8 cellular contexts compared by ENCODE assay signal in the genomic region with DNA sequence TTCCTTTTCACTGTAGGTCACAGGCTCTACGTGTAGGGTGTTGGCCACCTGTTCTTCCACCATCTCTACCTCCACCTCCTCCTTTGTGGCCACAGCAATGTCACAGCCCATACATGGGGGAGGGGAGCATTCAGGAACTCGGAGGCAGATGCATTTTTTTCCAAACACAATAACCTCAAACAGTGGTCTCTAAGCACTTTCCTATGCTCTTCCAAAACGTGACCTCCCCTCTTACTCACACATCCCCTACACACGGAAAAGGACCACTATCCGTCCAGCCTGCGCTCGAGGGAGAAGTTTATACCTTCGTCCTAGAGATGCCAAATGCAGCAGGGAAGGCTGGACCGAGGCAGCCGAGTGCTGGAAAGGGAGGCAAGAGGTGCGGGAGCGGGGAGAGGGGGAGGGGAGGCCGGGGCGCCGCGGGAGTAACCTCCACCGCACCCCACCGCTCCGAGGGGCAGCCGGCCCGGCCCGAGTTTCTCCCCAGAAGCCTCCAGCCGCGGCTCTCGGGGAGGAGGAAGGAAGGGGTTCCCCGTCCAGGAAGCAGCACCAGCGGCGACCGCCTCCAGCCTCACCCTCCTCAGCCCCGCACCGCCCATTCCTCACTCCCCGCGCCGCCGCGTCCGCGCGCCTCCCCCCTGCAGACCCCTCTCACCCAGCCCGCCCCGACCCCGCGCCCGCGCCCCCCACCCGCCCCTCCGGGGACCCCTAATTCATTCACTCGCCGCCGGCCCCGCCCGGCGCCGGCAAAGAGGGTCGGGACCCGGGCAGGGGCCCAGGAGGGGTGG.
DNase-seq lines count a peak whose midpoint lies in the region; ATAC-seq and TF ChIP-seq lines count a peak whose summit lies in the region.

No MANE protein-coding gene starts in this region.

- peaks cover 10 to 16% of the 10 kb centered on the region in 2 donors for H3K4me1 ChIP-seq in mucosa of rectum (ENCODE audit: control insufficient read depth in 2 of 2, insufficient read depth in 2 of 2, low read length in 2 of 2)

- H3K27ac ChIP-seq in mucosa of rectum (ENCODE audit: low read depth in 2 of 2, low read length in 2 of 2) = peak overlapping the region; percentile 90 to 93

- H3K36me3 ChIP-seq in mucosa of rectum (ENCODE audit: control insufficient read depth in 2 of 2, insufficient read depth in 2 of 2, low read length in 2 of 2) = no peaks in the 10 kb centered on the region

- peak overlapping the region; percentile 87 for H3K4me3 ChIP-seq in epithelial cell of esophagus (ENCODE audit: low read length)
- peak overlapping the region; percentile 79 to 96 for H3K4me3 ChIP-seq in mucosa of rectum (ENCODE audit: low read length in 2 of 2)

- peaks cover 51% of the 10 kb centered on the region for H3K4me1 Mint-ChIP-seq in stimulated activated memory B cell treated with anti-CD40 and anti-IgM and Interleukin-4, amounts not matched to agents 10 μg/mL and 1 μg/mL and 100 μg/mL, for 72 hours

- H3K9me3 ChIP-seq in mucosa of rectum (ENCODE audit: control insufficient read depth in 2 of 2, low read length in 2 of 2) = no peaks in the 10 kb centered on the region

- TF ChIP-seq CTCF in epithelial cell of esophagus (IDR thresholded peaks at IDR 0.05; ENCODE audit: insufficient read depth, low read depth, low read length, missing control alignments) = no peak

- ATAC-seq in HG02870 (IDR thresholded peaks at IDR 0.05; ENCODE audit: unreplicated experiment) = peak; percentile 34
- ATAC-seq in stimulated activated memory B cell treated with anti-CD40 and anti-IgM and Interleukin-4, amounts not matched to agents 10 μg/mL and 1 μg/mL and 100 μg/mL, for 72 hours = peak; percentile 72

- no peaks in the 10 kb centered on the region for H3K27me3 ChIP-seq in mucosa of rectum (ENCODE audit: control insufficient read depth in 2 of 2, insufficient read depth in 2 of 2, low read length in 2 of 2)

- H3K9me3 Mint-ChIP-seq in stimulated activated memory B cell treated with anti-CD40 and anti-IgM and Interleukin-4, amounts not matched to agents 10 μg/mL and 1 μg/mL and 100 μg/mL, for 72 hours = no peaks in the 10 kb centered on the region

- peak overlapping the region; percentile 79 for H3K27ac Mint-ChIP-seq in stimulated activated memory B cell treated with anti-CD40 and anti-IgM and Interleukin-4, amounts not matched to agents 10 μg/mL and 1 μg/mL and 100 μg/mL, for 72 hours

- H3K4me3 Mint-ChIP-seq in stimulated activated memory B cell treated with anti-CD40 and anti-IgM and Interleukin-4, amounts not matched to agents 10 μg/mL and 1 μg/mL and 100 μg/mL, for 72 hours = peak overlapping the region; percentile 87

- H3K9ac ChIP-seq in mucosa of rectum (ENCODE audit: low read depth in 1 of 2, low read length in 2 of 2) = peak overlapping the region; percentile 75 to 93

- DNase-seq in DMS 273 (lab: John Stamatoyannopoulos, UW; ENCODE audit: unreplicated experiment) (peak; percentile 48), DMS 273 treated with DMSO at 0.1 percent for 48 hours (lab: John Stamatoyannopoulos, UW) (no peak), NCI-H526 treated with DMSO at 0.1 percent for 48 hours (lab: John Stamatoyannopoulos, UW) (peak; percentile 27), activated T-cell treated with anti-CD3 and anti-CD28 coated beads for 1 hour (ENCODE audit: low read depth) (peak; percentile 9), epithelial cell of esophagus (ENCODE audit: low read depth) (peak; percentile 43)

- H3K27me3 Mint-ChIP-seq in stimulated activated memory B cell treated with anti-CD40 and anti-IgM and Interleukin-4, amounts not matched to agents 10 μg/mL and 1 μg/mL and 100 μg/mL, for 72 hours = no peaks in the 10 kb centered on the region

- peaks cover 26% of the 10 kb centered on the region for H3K36me3 Mint-ChIP-seq in stimulated activated memory B cell treated with anti-CD40 and anti-IgM and Interleukin-4, amounts not matched to agents 10 μg/mL and 1 μg/mL and 100 μg/mL, for 72 hours
